ENCODE assay signal across 8 cellular contexts in genomic region chr19:16185123-16185924, GRCh38. TPM values are rescaled to one million over a fixed set of nuclear protein-coding genes. Genes with fewer than 3 reads are reported as not detected.
A peak's percentile ranks its signal among the peaks of the same experiment; 100 is the strongest.
DNase-seq lines count a peak whose midpoint lies in the region; ATAC-seq and TF ChIP-seq lines count a peak whose summit lies in the region.

TSS of gene FAM32A (plus strand) at chr19:16185410. CDS start at chr19:16185443, 33 bp downstream.

- peak within 1 kb of the TSS; percentile 89 to 96 (median 93) for H3K9ac ChIP-seq in BLaER1 treated with 17β-estradiol and CSF1 and Interleukin-3, amounts not matched to agents 10 nM and 100 nM

- peaks cover 36 to 41% (median 39%) of the 10 kb centered on the region in 11 experiments for H3K36me3 ChIP-seq in BLaER1 treated with 17β-estradiol and CSF1 and Interleukin-3, amounts not matched to agents 10 nM and 100 nM

- ATAC-seq in GM19328 (IDR thresholded peaks at IDR 0.05; ENCODE audit: unreplicated experiment) = peak; percentile 90
- peak; percentile 80 for ATAC-seq in HG03520 (IDR thresholded peaks at IDR 0.05; ENCODE audit: unreplicated experiment)
- peak; percentile 97 for ATAC-seq in left colon

- peaks cover 34% of the 10 kb centered on the region for H3K4me1 Mint-ChIP-seq in activated CD4-positive, alpha-beta T cell treated with anti-CD3 and anti-CD28 coated beads, Interleukin-2, amount 10 ng/mL, durations not matched to agents 7 days and 5 days

- peaks cover 24 to 44% (median 41%) of the 10 kb centered on the region in 11 experiments; a peak in 19 of 22 replicates for H4K20me1 ChIP-seq in BLaER1 treated with 17β-estradiol and CSF1 and Interleukin-3, amounts not matched to agents 10 nM and 100 nM

- POLR2A ChIA-PET in activated CD4-positive, alpha-beta T cell treated with anti-CD3 and anti-CD28 coated beads, Interleukin-2, amount 10 ng/mL, durations not matched to agents 7 days and 5 days (lab: Charles Lee) = interaction anchor here (0.6 to 1.1 kb wide), 6 partner anchors 11 to 134 kb away, joined by 3 to 6 read pairs (median 4); partner anchors contain the start of gene AP1M1

- peak within 1 kb of the TSS; percentile 80 to 95 (median 86) for H3K4me2 ChIP-seq in BLaER1 treated with 17β-estradiol and CSF1 and Interleukin-3, amounts not matched to agents 10 nM and 100 nM

- no peaks in the 10 kb centered on the region for H3K9me3 ChIP-seq in BLaER1 treated with 17β-estradiol and CSF1 and Interleukin-3, amounts not matched to agents 10 nM and 100 nM (replicated peaks in 1 of 11)

- H3K4me3 ChIP-seq in BLaER1 treated with 17β-estradiol and CSF1 and Interleukin-3, amounts not matched to agents 10 nM and 100 nM = peak within 1 kb of the TSS; percentile 85 to 99 (median 96)
- peak within 1 kb of the TSS; percentile 85 for H3K4me3 ChIP-seq in coronary artery

- intact Hi-C loops in left colon (cut with DNase I, micrococcal nuclease) = loop anchor here in 1 of 2 donors (10.0 kb wide), 1 partner anchor 151 kb away; no protein-coding TSS in a partner anchor

- H3K4me1 ChIP-seq in BLaER1 treated with 17β-estradiol and CSF1 and Interleukin-3, amounts not matched to agents 10 nM and 100 nM = peaks cover 28 to 57% (median 42%) of the 10 kb centered on the region in 10 experiments

- H3K27me3 Mint-ChIP-seq in activated CD4-positive, alpha-beta T cell treated with anti-CD3 and anti-CD28 coated beads, Interleukin-2, amount 10 ng/mL, durations not matched to agents 7 days and 5 days = peaks cover 3% of the 10 kb centered on the region

- peak within 1 kb of the TSS; percentile 97 for H3K27ac Mint-ChIP-seq in activated CD4-positive, alpha-beta T cell treated with anti-CD3 and anti-CD28 coated beads, Interleukin-2, amount 10 ng/mL, durations not matched to agents 7 days and 5 days

- no peaks in the 10 kb centered on the region for H3K27me3 ChIP-seq in BLaER1 treated with 17β-estradiol and CSF1 and Interleukin-3, amounts not matched to agents 10 nM and 100 nM

- H3K4me3 Mint-ChIP-seq in activated CD4-positive, alpha-beta T cell treated with anti-CD3 and anti-CD28 coated beads, Interleukin-2, amount 10 ng/mL, durations not matched to agents 7 days and 5 days = peak within 1 kb of the TSS; percentile 95

- CTCF ChIA-PET in activated CD4-positive, alpha-beta T cell treated with anti-CD3 and anti-CD28 coated beads, Interleukin-2, amount 10 ng/mL, durations not matched to agents 7 days and 5 days (lab: Charles Lee) = interaction anchor here (0.6 to 3.3 kb wide), 15 partner anchors 9 to 184 kb away, joined by 3 to 22 read pairs (median 6); partner anchors contain the start of genes AP1M1 and RAB8A

- DNase-seq in NCI-H69 (lab: John Stamatoyannopoulos, UW) (peak; percentile 99), coronary artery (ENCODE audit: low spot score) (peak; percentile 99), left colon (peak; percentile 98 to 99)
- DNase-seq in activated CD4-positive, alpha-beta T cell treated with anti-CD3 and anti-CD28 coated beads, Interleukin-2, amount 10 ng/mL, durations not matched to agents 7 days and 5 days = peak; percentile 100
- DNase-seq in stimulated activated CD4-positive, alpha-beta T cell treated with anti-CD3 and anti-CD28 coated beads, Interleukin-1b, Interleukin-23, amount 100 ng/mL, for 48 hours = peak; percentile 100

- no peak for TF ChIP-seq CTCF in coronary artery (IDR thresholded peaks at IDR 0.05)

- H3K9me3 Mint-ChIP-seq in activated CD4-positive, alpha-beta T cell treated with anti-CD3 and anti-CD28 coated beads, Interleukin-2, amount 10 ng/mL, durations not matched to agents 7 days and 5 days = no peaks in the 10 kb centered on the region

- H3K27ac ChIP-seq in BLaER1 treated with 17β-estradiol and CSF1 and Interleukin-3, amounts not matched to agents 10 nM and 100 nM = peak within 1 kb of the TSS; percentile 86 to 95 (median 91)
- peak within 1 kb of the TSS; percentile 68 to 80 for H3K27ac ChIP-seq in coronary artery

- H3K36me3 Mint-ChIP-seq in activated CD4-positive, alpha-beta T cell treated with anti-CD3 and anti-CD28 coated beads, Interleukin-2, amount 10 ng/mL, durations not matched to agents 7 days and 5 days (ENCODE audit: low read depth) = peaks cover 26% of the 10 kb centered on the region

RNA-seq across cellular contexts. Expression of gene FAM32A, which starts in this region (rescaled TPM):
- 10 to 100 TPM; 64.1 to 76.8 TPM for total RNA-seq in activated CD4-positive, alpha-beta T cell treated with anti-CD3 and anti-CD28 coated beads, Interleukin-2, amount 10 ng/mL, durations not matched to agents 7 days and 5 days
- total RNA-seq in left colon = 10 to 100 TPM; 78.8 to 90.5 TPM

Comparison
In these comparisons a context has a peak if more than half of its experiments do, and no peak if none do; other contexts are left out.
1. Peak in every context shown above with its lines: DNase-seq, ATAC-seq, H3K4me3 ChIP-seq and H3K27ac ChIP-seq.